ENCODE assay signal across 13 cellular contexts in the genomic region with DNA sequence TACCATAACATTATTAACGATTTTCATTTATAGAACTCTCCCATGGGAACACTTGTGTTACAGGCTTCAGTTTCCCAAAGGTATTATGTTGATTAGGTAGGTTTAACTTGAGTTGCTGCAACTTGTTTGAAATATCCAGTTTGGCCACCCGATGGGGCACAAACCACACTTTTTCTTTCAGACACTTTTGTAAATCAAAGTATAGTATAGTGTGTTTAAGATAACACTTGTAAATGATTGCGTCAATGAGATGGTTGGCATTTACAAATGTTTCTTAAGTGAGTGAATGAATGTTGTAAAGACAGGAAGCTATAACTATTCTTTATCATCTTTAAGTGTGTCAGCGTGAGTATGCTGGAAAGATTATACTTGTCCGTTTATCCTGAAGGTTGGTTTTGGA. TPM values are rescaled to one million over a fixed set of nuclear protein-coding genes. Genes with fewer than 3 reads are reported as not detected.
DNase-seq lines count a peak whose midpoint lies in the region; ATAC-seq, FAIRE-seq and TF ChIP-seq lines count a peak whose summit lies in the region.
"Had no signal": no experiment of that assay in that cellular context is flagged by ENCODE, and none has a peak within 500 bp of the region (broad histone marks: within the 10 kb centered on the region; RNA-seq: fewer than 3 reads in every experiment).

No MANE protein-coding gene starts in this region.

- peak in 1 of 2 donors; percentile 69 for DNase-seq in cardiac muscle cell (ENCODE audit: low read depth in 1 of 2, low spot score in 1 of 2)
- DNase-seq in Right ventricle myocardium inferior (ENCODE audit: missing footprints), result no peak
- DNase-seq in endothelial cell of umbilical vein (ENCODE audit: low read depth, low spot score), result peak; percentile 44
- peak; percentile 63 for DNase-seq in small intestine
- DNase-seq in activated naive CD4-positive, alpha-beta T cell treated with anti-CD3 and anti-CD28 coated beads, Interleukin-2, amount 50 U/mL, for 72 hours (ENCODE audit: low spot score in 2 of 2), result no peak
- no peak for DNase-seq in GDM1 (lab: John Stamatoyannopoulos, UW)
- DNase-seq: activated B cell treated with CpG ODN at 0.5 μM for 24 hours; activated effector memory CD4-positive, alpha-beta T cell treated with anti-CD3 and anti-CD28 coated beads, Interleukin-2, amount 50 U/mL, for 16 hours had no signal

- H3K4me1 ChIP-seq in cardiac muscle cell (ENCODE audit: low read depth), result peaks cover 61% of the 10 kb centered on the region
- peaks cover 25% of the 10 kb centered on the region for H3K4me1 ChIP-seq in OCI-LY1 (ENCODE audit: insufficient read depth, low read length, severe bottlenecking)
- H3K4me1 ChIP-seq in endothelial cell of umbilical vein (ENCODE audit: control insufficient read depth, extremely low read depth, insufficient read depth, low read length), result peaks cover 13% of the 10 kb centered on the region
- H3K4me1 ChIP-seq in small intestine (ENCODE audit: control insufficient read depth in 2 of 2, insufficient read depth in 1 of 2, low read depth in 1 of 2, low read length in 1 of 2), result peaks cover 0 to 6% of the 10 kb centered on the region in 2 donors

- POLR2A ChIA-PET in endothelial cell of umbilical vein (lab: Charles Lee), result no interaction called here

- dilution Hi-C loops in endothelial cell of umbilical vein (cut with MboI; ENCODE audit: extremely low pct_ligation_motif_present, low sequenced_read_pairs), result no loop called here

- H3K36me3 Mint-ChIP-seq in activated naive CD4-positive, alpha-beta T cell treated with anti-CD3 and anti-CD28 coated beads, Interleukin-2, amount 50 U/mL, for 72 hours, result peaks cover 0 to 6% of the 10 kb centered on the region in 2 donors
- H3K36me3 Mint-ChIP-seq: IgD-negative memory B cell had no signal

- no peaks in the 10 kb centered on the region for H3F3A ChIP-seq in OCI-LY1 (ENCODE audit: insufficient read depth, low read length)

- no peaks in the 10 kb centered on the region for H3K9me1 ChIP-seq in endothelial cell of umbilical vein (replicated peaks; ENCODE audit: control insufficient read depth, extremely low read depth, insufficient read depth, low read length)

- CTCF ChIA-PET in endothelial cell of umbilical vein (lab: Charles Lee), result interaction anchor here (1.3 to 4.2 kb wide), 2 partner anchors 226 to 246 kb away, joined by 3 to 55 read pairs; no protein-coding TSS in a partner anchor

- WGBS in small intestine, 3 donors, result 20 to 55% (median 34%) methylated on average over 5 of the region's 5 CpGs

- H3K79me2 ChIP-seq in OCI-LY1 (ENCODE audit: insufficient read depth, low read length) (peaks cover 7% of the 10 kb centered on the region; the same call in 1 of the 2 replicates), endothelial cell of umbilical vein (ENCODE audit: control insufficient read depth, insufficient read depth, low read length) (peaks cover 29% of the 10 kb centered on the region)

- no peak overlapping the region for H3K9ac ChIP-seq in OCI-LY1 (ENCODE audit: low read length)
- no peak overlapping the region for H3K9ac ChIP-seq in endothelial cell of umbilical vein (replicated peaks; ENCODE audit: extremely low read depth, insufficient read depth, low read length)
- H3K9ac ChIP-seq: BLaER1 had no signal

- no peaks in the 10 kb centered on the region for H3K9me3 Mint-ChIP-seq in activated naive CD4-positive, alpha-beta T cell treated with anti-CD3 and anti-CD28 coated beads, Interleukin-2, amount 50 U/mL, for 72 hours
- H3K9me3 Mint-ChIP-seq: activated B cell treated with CpG ODN at 0.5 μM for 24 hours, IgD-negative memory B cell had no signal

- no peak overlapping the region for H3K27ac Mint-ChIP-seq in activated naive CD4-positive, alpha-beta T cell treated with anti-CD3 and anti-CD28 coated beads, Interleukin-2, amount 50 U/mL, for 72 hours
- H3K27ac Mint-ChIP-seq: activated B cell treated with CpG ODN at 0.5 μM for 24 hours, IgD-negative memory B cell had no signal

- ATAC-seq in Right ventricle myocardium inferior (no peak), GM21619 (IDR thresholded peaks at IDR 0.05; ENCODE audit: unreplicated experiment) (no peak)
- ATAC-seq in activated naive CD4-positive, alpha-beta T cell treated with anti-CD3 and anti-CD28 coated beads, Interleukin-2, amount 50 U/mL, for 72 hours, result no peak

- no peaks in the 10 kb centered on the region for H3K36me3 ChIP-seq in cardiac muscle cell
- no peaks in the 10 kb centered on the region for H3K36me3 ChIP-seq in OCI-LY1 (ENCODE audit: insufficient read depth, low read length)
- H3K36me3 ChIP-seq in endothelial cell of umbilical vein (ENCODE audit: control insufficient read depth in 2 of 2, extremely low read depth in 1 of 2, insufficient read depth in 2 of 2, low read length in 2 of 2), result no peaks in the 10 kb centered on the region
- no peaks in the 10 kb centered on the region for H3K36me3 ChIP-seq in small intestine (ENCODE audit: control insufficient read depth in 2 of 2, insufficient read depth in 2 of 2, low read length in 2 of 2)
- H3K36me3 ChIP-seq: BLaER1, neutrophil had no signal

- H4K20me1 ChIP-seq in OCI-LY1 (ENCODE audit: insufficient read depth, low read length) (no peaks in the 10 kb centered on the region), endothelial cell of umbilical vein (replicated peaks; ENCODE audit: control insufficient read depth, extremely low read depth, insufficient read depth, low read length) (peaks cover 8% of the 10 kb centered on the region)

- no TSS peak for BruUV-seq in endothelial cell of umbilical vein (replicated peaks; lab: Mats Ljungman, UMichigan)

- no peak for FAIRE-seq in endothelial cell of umbilical vein (lab: Jason Lieb, UNC)
- peak; percentile 61 for FAIRE-seq in small intestine (lab: Jason Lieb, UNC)

- H3K4me2 ChIP-seq in OCI-LY1 (ENCODE audit: low read length), result no peak overlapping the region
- no peak overlapping the region for H3K4me2 ChIP-seq in endothelial cell of umbilical vein (ENCODE audit: insufficient read depth, low read length)
- H3K4me2 ChIP-seq: BLaER1 had no signal

- no peaks in the 10 kb centered on the region for H3K9me2 ChIP-seq in OCI-LY1 (ENCODE audit: low read depth, low read length)

- TF ChIP-seq CTCF in cardiac muscle cell (IDR thresholded peaks at IDR 0.05; ENCODE audit: low read depth, low read length), result peak; percentile 13
- TF ChIP-seq CTCF in OCI-LY1 (IDR thresholded peaks at IDR 0.05; ENCODE audit: low read length), result peak; percentile 33; the same call in 1 of the 2 replicates
- TF ChIP-seq CTCF in endothelial cell of umbilical vein (IDR thresholded peaks at IDR 0.05; ENCODE audit: extremely low read depth in 1 of 2, insufficient read depth in 1 of 2, low read depth in 1 of 2, low read length in 2 of 2), result no peak

- H3K27ac ChIP-seq in cardiac muscle cell (no peak overlapping the region), OCI-LY1 (ENCODE audit: low read depth, low read length, poor library complexity, severe bottlenecking) (no peak overlapping the region), endothelial cell of umbilical vein (ENCODE audit: insufficient read depth, low read depth, low read length) (no peak overlapping the region), small intestine (ENCODE audit: low read depth in 1 of 2, low read length in 1 of 2) (no peak overlapping the region)
- H3K27ac ChIP-seq: BLaER1, neutrophil had no signal

- intact Hi-C loops in Right ventricle myocardium inferior (cut with DNase I) (no loop called here), endothelial cell of umbilical vein (cut with micrococcal nuclease) (loop anchor here (10.0 kb wide), 1 partner anchor 449 kb away; the partner anchor contains the start of gene IER5)

- H3K27me3 ChIP-seq in cardiac muscle cell (no peaks in the 10 kb centered on the region), OCI-LY1 (ENCODE audit: insufficient read depth, low read length) (no peaks in the 10 kb centered on the region), endothelial cell of umbilical vein (ENCODE audit: control insufficient read depth in 2 of 2, insufficient read depth in 2 of 2, low read length in 2 of 2) (no peaks in the 10 kb centered on the region), small intestine (ENCODE audit: control insufficient read depth in 2 of 2, insufficient read depth in 2 of 2, low read length in 2 of 2) (no peaks in the 10 kb centered on the region)
- H3K27me3 ChIP-seq: BLaER1, neutrophil had no signal

- TF ChIP-seq POLR2A in endothelial cell of umbilical vein (IDR thresholded peaks at IDR 0.05; ENCODE audit: low read depth, low read length), result no peak

- H2AFZ ChIP-seq in OCI-LY1 (ENCODE audit: low read length) (no peak overlapping the region), endothelial cell of umbilical vein (ENCODE audit: low read depth, low read length) (no peak overlapping the region)

- H3K9me3 ChIP-seq in cardiac muscle cell (ENCODE audit: low read depth) (no peaks in the 10 kb centered on the region), OCI-LY1 (ENCODE audit: low read length) (no peaks in the 10 kb centered on the region), endothelial cell of umbilical vein (replicated peaks; ENCODE audit: control insufficient read depth, insufficient read depth, low read length) (no peaks in the 10 kb centered on the region), small intestine (ENCODE audit: control insufficient read depth, low read depth) (no peaks in the 10 kb centered on the region)
- H3K9me3 ChIP-seq: BLaER1, neutrophil had no signal

- no peak overlapping the region for H3K4me3 ChIP-seq in cardiac muscle cell
- no peak overlapping the region for H3K4me3 ChIP-seq in OCI-LY1 (ENCODE audit: low read depth, low read length, poor library complexity, severe bottlenecking)
- H3K4me3 ChIP-seq in endothelial cell of umbilical vein (replicated peaks in 1 of 3; ENCODE audit: insufficient read depth in 1 of 3, low read depth in 1 of 3, low read length in 3 of 3), result no peak overlapping the region
- H3K4me3 ChIP-seq in small intestine (ENCODE audit: low read depth in 1 of 2, low read length in 2 of 2), result no peak overlapping the region
- H3K4me3 ChIP-seq: BLaER1 had no signal

TF ChIP-seq in endothelial cell of umbilical vein, 7 proteins besides CTCF, POLR2A, EP300 and RAD21 (continues in another document):
- TF ChIP-seq POLR2AphosphoS5 (IDR thresholded peaks at IDR 0.05; ENCODE audit: insufficient read depth, low read depth, low read length) (no peak), MYC (IDR thresholded peaks at IDR 0.05; ENCODE audit: low read depth, low read length) (no peak)

RNA-seq across cellular contexts. Expression of gene XPR1, which starts 4.3 kb away (rescaled TPM):
- total RNA-seq in cardiac muscle cell (29.3 and 36.4 TPM in 2 replicates), Right ventricle myocardium inferior (35.8 TPM), endothelial cell of umbilical vein (26.7 and 29.3 TPM in 2 replicates)
- polyA plus RNA-seq in cardiac muscle cell (18.1 TPM in 2 replicates), endothelial cell of umbilical vein (14.4 and 23.9 TPM in 2 replicates), small intestine (10 to 100 TPM in 1 of 3 donors, 1 to 10 TPM in 2; 5.1 to 10.8 (median 6.2) TPM)
- polyA plus RNA-seq in endothelial cell of umbilical vein (2011; cell fraction: cytosol; rRNA removed), result 13.0 and 13.3 TPM in 2 replicates
- polyA plus RNA-seq in endothelial cell of umbilical vein (2011; cell fraction: nucleus; rRNA removed), result 10.9 and 11.5 TPM in 2 replicates
- polyA plus RNA-seq in endothelial cell of umbilical vein (2012), result 15.7 and 24.1 TPM in 2 replicates
- 50.7 and 69.7 TPM in 2 replicates for polyA minus RNA-seq in endothelial cell of umbilical vein
- polyA minus RNA-seq in endothelial cell of umbilical vein (2011; cell fraction: cytosol; rRNA and poly(A)+ RNA removed), result 17.9 TPM
- polyA minus RNA-seq in endothelial cell of umbilical vein (2011; cell fraction: nucleus; rRNA and poly(A)+ RNA removed), result 27.0 and 39.3 TPM in 2 replicates
- total RNA-seq in activated naive CD4-positive, alpha-beta T cell treated with anti-CD3 and anti-CD28 coated beads, Interleukin-2, amount 50 U/mL, for 72 hours, result 10 to 100 TPM; 15.2 to 18.6 TPM

Comparison
In these comparisons a context has a peak if more than half of its experiments do, and no peak if none do; other contexts are left out.
1. DNase-seq: peak in endothelial cell of umbilical vein (single experiment) and small intestine (single experiment); none in Right ventricle myocardium inferior (single experiment), activated naive CD4-positive, alpha-beta T cell treated with anti-CD3 and anti-CD28 coated beads, Interleukin-2, amount 50 U/mL, for 72 hours (0 of 2) and GDM1 (single experiment).
2. CTCF ChIP-seq: peak in cardiac muscle cell (single experiment) and OCI-LY1 (single experiment); none in endothelial cell of umbilical vein (0 of 2).